In the genomic region with DNA sequence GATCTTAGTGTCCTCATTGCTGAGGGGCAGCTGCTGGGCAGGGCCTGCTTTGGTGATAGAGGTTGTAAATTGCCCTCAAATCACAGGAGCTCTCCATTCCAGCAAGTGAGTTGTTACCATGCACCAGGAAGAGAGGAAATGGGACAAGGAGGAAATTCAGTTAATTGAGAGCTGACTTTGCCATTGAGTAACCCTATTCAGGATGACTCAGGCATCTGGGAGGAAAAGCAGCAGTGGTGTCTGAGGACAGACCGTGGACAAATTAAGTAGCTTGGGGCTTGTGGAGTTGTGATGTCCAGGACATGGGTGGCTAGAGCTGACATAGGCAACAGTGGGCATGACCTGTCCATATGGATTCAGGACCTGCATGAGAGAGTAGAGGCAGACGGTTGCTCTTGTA, we compare ENCODE assay signal across 11 cellular contexts. TPM values are rescaled to one million over a fixed set of nuclear protein-coding genes. Genes with fewer than 3 reads are reported as not detected.
DNase-seq lines count a peak whose midpoint lies in the region; ATAC-seq and TF ChIP-seq lines count a peak whose summit lies in the region.
"Had no signal": no experiment of that assay in that cellular context is flagged by ENCODE, and none has a peak within 500 bp of the region (broad histone marks: within the 10 kb centered on the region; RNA-seq: fewer than 3 reads in every experiment).

No MANE protein-coding gene starts in this region.

- 34 to 59% (median 45%) methylated on average over 2 of the region's 2 CpGs for WGBS in psoas muscle, 3 donors

- H3K27ac ChIP-seq in psoas muscle = peak overlapping the region; percentile 37

- peaks cover 27% of the 10 kb centered on the region for H3K4me1 ChIP-seq in psoas muscle

- CTCF ChIA-PET in WTC11 (lab: Charles Lee) = no interaction called here
- CTCF ChIA-PET in activated CD4-positive, alpha-beta memory T cell treated with anti-CD3 and anti-CD28 coated beads, Interleukin-2, amount 10 ng/mL, durations not matched to agents 7 days and 5 days (lab: Charles Lee) = no interaction called here

- no peaks in the 10 kb centered on the region for H3K36me3 ChIP-seq in psoas muscle (ENCODE audit: insufficient read depth in 1 of 2, low read depth in 1 of 2)

- peaks cover 0 to 1% (median 0%) of the 10 kb centered on the region in 3 donors for H3K27me3 ChIP-seq in psoas muscle (ENCODE audit: insufficient read depth in 3 of 3, low read length in 2 of 3)

- H3K27ac Mint-ChIP-seq in WTC11 = peak overlapping the region; percentile 88
- no peak overlapping the region for H3K27ac Mint-ChIP-seq in activated CD4-positive, alpha-beta memory T cell treated with anti-CD3 and anti-CD28 coated beads, Interleukin-2, amount 10 ng/mL, durations not matched to agents 7 days and 5 days

- H3K4me3 Mint-ChIP-seq in WTC11 = no peak overlapping the region
- no peak overlapping the region for H3K4me3 Mint-ChIP-seq in activated CD4-positive, alpha-beta memory T cell treated with anti-CD3 and anti-CD28 coated beads, Interleukin-2, amount 10 ng/mL, durations not matched to agents 7 days and 5 days

- DNase-seq in Daoy (ENCODE audit: low read depth) (peak; percentile 67), WTC11 (ENCODE audit: low spot score) (no peak), foreskin fibroblast (peak; percentile 75 to 87), psoas muscle (no peak), NCI-H2196 (lab: John Stamatoyannopoulos, UW; ENCODE audit: unreplicated experiment) (no peak), NCI-H2227 treated with DMSO at 0.1 percent for 48 hours (lab: John Stamatoyannopoulos, UW) (no peak)
- DNase-seq in stimulated activated CD4-positive, alpha-beta T cell treated with anti-CD3 and anti-CD28 coated beads, Interleukin-4, amount 100 ng/mL, for 24 hours = no peak
- DNase-seq in activated CD4-positive, alpha-beta memory T cell treated with anti-CD3 and anti-CD28 coated beads, Interleukin-2, amount 10 ng/mL, durations not matched to agents 7 days and 5 days = no peak
- DNase-seq: COR-L47, KG1, kidney glomerular epithelial cell had no signal

- no peaks in the 10 kb centered on the region for H3K27me3 Mint-ChIP-seq in WTC11 (ENCODE audit: low read depth)
- peaks cover 27% of the 10 kb centered on the region for H3K27me3 Mint-ChIP-seq in activated CD4-positive, alpha-beta memory T cell treated with anti-CD3 and anti-CD28 coated beads, Interleukin-2, amount 10 ng/mL, durations not matched to agents 7 days and 5 days

- no peaks in the 10 kb centered on the region for H3K9me3 ChIP-seq in psoas muscle

- intact Hi-C loops in psoas muscle (cut with DNase I) = no loop called here

- POLR2A ChIA-PET in WTC11 (lab: Charles Lee) = no interaction called here
- POLR2A ChIA-PET in activated CD4-positive, alpha-beta memory T cell treated with anti-CD3 and anti-CD28 coated beads, Interleukin-2, amount 10 ng/mL, durations not matched to agents 7 days and 5 days (lab: Charles Lee) = no interaction called here

- peaks cover 5% of the 10 kb centered on the region for H3K9me3 Mint-ChIP-seq in WTC11
- H3K9me3 Mint-ChIP-seq in activated CD4-positive, alpha-beta memory T cell treated with anti-CD3 and anti-CD28 coated beads, Interleukin-2, amount 10 ng/mL, durations not matched to agents 7 days and 5 days = no peaks in the 10 kb centered on the region

- no peak for ATAC-seq in WTC11
- ATAC-seq in psoas muscle = peak; percentile 68 to 79 (median 73)

- H3K36me3 Mint-ChIP-seq in WTC11 = peaks cover 8% of the 10 kb centered on the region
- H3K36me3 Mint-ChIP-seq in activated CD4-positive, alpha-beta memory T cell treated with anti-CD3 and anti-CD28 coated beads, Interleukin-2, amount 10 ng/mL, durations not matched to agents 7 days and 5 days (ENCODE audit: low read depth) = no peaks in the 10 kb centered on the region

- TF ChIP-seq CTCF in WTC11 (IDR thresholded peaks at IDR 0.05) (no peak), foreskin fibroblast (IDR thresholded peaks at IDR 0.05; ENCODE audit: low read depth, low read length) (no peak), psoas muscle (IDR thresholded peaks at IDR 0.05) (no peak)

- peaks cover 78% of the 10 kb centered on the region for H3K4me1 Mint-ChIP-seq in WTC11
- H3K4me1 Mint-ChIP-seq in activated CD4-positive, alpha-beta memory T cell treated with anti-CD3 and anti-CD28 coated beads, Interleukin-2, amount 10 ng/mL, durations not matched to agents 7 days and 5 days = no peaks in the 10 kb centered on the region

- H3K4me3 ChIP-seq in foreskin fibroblast (ENCODE audit: low read depth in 1 of 2, low read length in 2 of 2) = no peak overlapping the region
- H3K4me3 ChIP-seq in psoas muscle = no peak overlapping the region

TF ChIP-seq in WTC11, 78 proteins besides CTCF, POLR2A, EP300 and RAD21 (continues in another document):
- TF ChIP-seq KAT7 (CRISPR knock-in tag; IDR thresholded peaks at IDR 0.05; ENCODE audit: borderline replicate concordance) (no peak), ZNF263 (CRISPR knock-in tag; IDR thresholded peaks at IDR 0.05; ENCODE audit: low read depth) (no peak), ZNF138 (CRISPR knock-in tag; conservative IDR thresholded peaks at IDR 0.05) (no peak), TP53 (CRISPR knock-in tag; IDR thresholded peaks at IDR 0.05) (no peak), ZNF232 (CRISPR knock-in tag; IDR thresholded peaks at IDR 0.05) (no peak), MAX (CRISPR knock-in tag; IDR thresholded peaks at IDR 0.05) (no peak), GTF2I (CRISPR knock-in tag; conservative IDR thresholded peaks at IDR 0.05) (no peak), AFF4 (CRISPR knock-in tag; IDR thresholded peaks at IDR 0.05; ENCODE audit: borderline replicate concordance) (no peak), CREB1 (CRISPR knock-in tag; IDR thresholded peaks at IDR 0.05) (no peak), EMX1 (CRISPR knock-in tag; IDR thresholded peaks at IDR 0.05) (no peak)
- TF ChIP-seq, protein P1, sequence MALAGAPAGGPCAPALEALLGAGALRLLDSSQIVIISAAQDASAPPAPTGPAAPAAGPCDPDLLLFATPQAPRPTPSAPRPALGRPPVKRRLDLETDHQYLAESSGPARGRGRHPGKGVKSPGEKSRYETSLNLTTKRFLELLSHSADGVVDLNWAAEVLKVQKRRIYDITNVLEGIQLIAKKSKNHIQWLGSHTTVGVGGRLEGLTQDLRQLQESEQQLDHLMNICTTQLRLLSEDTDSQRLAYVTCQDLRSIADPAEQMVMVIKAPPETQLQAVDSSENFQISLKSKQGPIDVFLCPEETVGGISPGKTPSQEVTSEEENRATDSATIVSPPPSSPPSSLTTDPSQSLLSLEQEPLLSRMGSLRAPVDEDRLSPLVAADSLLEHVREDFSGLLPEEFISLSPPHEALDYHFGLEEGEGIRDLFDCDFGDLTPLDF (CRISPR knock-in tag; IDR thresholded peaks at IDR 0.05) = no peak

RNA-seq across cellular contexts. Expression of gene ARHGEF10L, which starts 5.9 kb away (rescaled TPM):
- total RNA-seq in Daoy (2014; rRNA removed; shearing (Covaris generic)) = 7.5 and 9.8 TPM in 2 replicates
- 32.4 to 34.6 TPM (median 34.4 TPM) in 3 replicates for total RNA-seq in WTC11 (2021)
- 100 to 1,000 TPM in 1 of 4 donors, 10 to 100 TPM in 3; 25.6 to 108 (median 43.3) TPM for total RNA-seq in psoas muscle
- polyA plus RNA-seq in psoas muscle = 10 to 100 TPM; 18.8 to 52.5 (median 36.1) TPM
- not detected for total RNA-seq in activated CD4-positive, alpha-beta memory T cell treated with anti-CD3 and anti-CD28 coated beads, Interleukin-2, amount 10 ng/mL, durations not matched to agents 7 days and 5 days

Comparison
In these comparisons a context has a peak if more than half of its experiments do, and no peak if none do; other contexts are left out.
1. DNase-seq: peak in Daoy (single experiment) and foreskin fibroblast (2 of 2); none in WTC11 (single experiment), psoas muscle (0 of 2), stimulated activated CD4-positive, alpha-beta T cell treated with anti-CD3 and anti-CD28 coated beads, Interleukin-4, amount 100 ng/mL, for 24 hours (single experiment), NCI-H2196 (single experiment), NCI-H2227 treated with DMSO at 0.1 percent for 48 hours (single experiment) and activated CD4-positive, alpha-beta memory T cell treated with anti-CD3 and anti-CD28 coated beads, Interleukin-2, amount 10 ng/mL, durations not matched to agents 7 days and 5 days (single experiment).